15 cellular contexts compared by ENCODE assay signal in the genomic region with DNA sequence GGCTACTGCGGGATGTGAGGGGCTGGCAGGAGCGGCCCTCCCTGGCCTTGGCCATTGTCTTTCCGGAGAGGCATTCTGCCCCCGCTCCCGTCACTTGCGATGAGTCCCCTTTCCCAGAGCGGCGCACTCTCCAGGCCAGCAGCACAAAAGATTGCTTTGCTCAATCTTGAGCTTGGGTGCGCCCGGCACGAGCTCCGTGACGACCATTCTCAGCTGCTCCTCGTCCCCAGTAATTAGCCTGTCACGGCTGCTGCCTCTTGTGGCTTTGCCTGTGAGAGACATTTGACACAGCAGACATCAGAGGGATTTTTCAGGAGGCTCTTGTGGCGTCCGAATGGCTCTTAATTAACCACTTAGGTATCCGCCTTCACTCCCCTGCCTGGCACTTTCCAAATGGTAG.
DNase-seq lines count a peak whose midpoint lies in the region; ATAC-seq lines count a peak whose summit lies in the region.
"Had no signal": no experiment of that assay in that cellular context is flagged by ENCODE, and none has a peak within 500 bp of the region (broad histone marks: within the 10 kb centered on the region; RNA-seq: fewer than 3 reads in every experiment).

No MANE protein-coding gene starts in this region.

- peak overlapping the region; percentile 53 for H3K4me3 ChIP-seq in HUES48 (ENCODE audit: low read depth, low read length)
- H3K4me3 ChIP-seq: psoas muscle, thoracic aorta had no signal

- H3K27me3 ChIP-seq in HUES48 (ENCODE audit: control insufficient read depth, insufficient read depth, low read length), result peaks cover 46% of the 10 kb centered on the region

- H3K27ac ChIP-seq in HUES48 (ENCODE audit: low read depth, low read length), result peak overlapping the region; percentile 1
- H3K27ac ChIP-seq: psoas muscle, thoracic aorta had no signal

- no peak for ATAC-seq in GM19324 (IDR thresholded peaks at IDR 0.05; ENCODE audit: low FRiP score, unreplicated experiment)

- H3K9ac ChIP-seq in HUES48 (ENCODE audit: low read depth, low read length), result peak overlapping the region; percentile 15; the same call in 1 of the 2 replicates

- DNase-seq in NCI-H524 (lab: John Stamatoyannopoulos, UW), result peak; percentile 99
- peak in 36 of 42 donors; percentile 18 to 80 (median 36) for DNase-seq in head of caudate nucleus
- peak in 34 of 56 donors; percentile 7 to 63 (median 25) for DNase-seq in nucleus accumbens (lab: John Stamatoyannopoulos, UW)
- no peak for DNase-seq in NCI-H1694 (lab: John Stamatoyannopoulos, UW)
- no peak for DNase-seq in NCI-H2081 (lab: John Stamatoyannopoulos, UW)
- DNase-seq in GM19238 (ENCODE audit: insufficient read length, low spot score), result no peak
- DNase-seq: activated CD4-positive, alpha-beta T cell treated with anti-CD3 and anti-CD28 coated beads, Interleukin-2, amount 50 U/mL, for 48 hours; activated naive CD8-positive, alpha-beta T cell treated with anti-CD3 and anti-CD28 coated beads, Interleukin-2, amount 10 ng/mL, durations not matched to agents 7 days and 5 days; effector memory CD4-positive, alpha-beta T cell; NCI-H510A; psoas muscle; SW 1271 had no signal

- H3K36me3 ChIP-seq in HUES48 (ENCODE audit: control insufficient read depth, insufficient read depth, low read length), result no peaks in the 10 kb centered on the region
- H3K36me3 ChIP-seq: thoracic aorta had no signal

- H3K4me1 ChIP-seq in HUES48 (ENCODE audit: control insufficient read depth, insufficient read depth, low read length), result peaks cover 42% of the 10 kb centered on the region
- H3K4me1 ChIP-seq: psoas muscle had no signal

- no peaks in the 10 kb centered on the region for H3K9me3 ChIP-seq in HUES48 (ENCODE audit: control insufficient read depth, insufficient read depth, low read length)
- H3K9me3 ChIP-seq: psoas muscle, thoracic aorta had no signal

- intact Hi-C loops in head of caudate nucleus (cut with DNase I), result no loop called here

Comparison
In these comparisons a context has a peak if more than half of its experiments do, and no peak if none do; other contexts are left out.
1. DNase-seq: peak in NCI-H524 (2 of 2), head of caudate nucleus (36 of 42) and nucleus accumbens (34 of 56); none in NCI-H1694 (single experiment), NCI-H2081 (0 of 2) and GM19238 (single experiment).